13 cellular contexts compared by ENCODE assay signal in genomic region chr9:125989090-125989501, GRCh38.
"Had no signal": no experiment of that assay in that cellular context is flagged by ENCODE, and none has a peak within 500 bp of the region (broad histone marks: within the 10 kb centered on the region; RNA-seq: fewer than 3 reads in every experiment).

No MANE protein-coding gene starts in this region.

- H3K4me2 ChIP-seq: hepatocyte had no signal

- H3K4me3 ChIP-seq: hepatocyte, psoas muscle had no signal

- DNase-seq: activated CD4-positive, alpha-beta T cell treated with anti-CD3 and anti-CD28 coated beads, Interleukin-2, amount 10 ng/mL, durations not matched to agents 24 days and 14 days; activated CD4-positive, CD25-positive, alpha-beta regulatory T cell; activated CD8-positive, alpha-beta T cell treated with anti-CD3 and anti-CD28 coated beads for 36 hours; dermis blood vessel endothelial cell; effector memory CD4-positive, alpha-beta T cell; foreskin fibroblast; mammary epithelial cell; right cardiac atrium; stimulated activated CD4-positive, alpha-beta T cell treated with anti-CD3 and anti-CD28 coated beads, Interleukin-4, amount 100 ng/mL, for 4 hours; stimulated activated naive B cell treated with anti-CD40 and anti-IgM and Interleukin-4, amounts not matched to agents 10 μg/mL and 1 μg/mL and 100 μg/mL, for 72 hours had no signal

- H2AFZ ChIP-seq: hepatocyte had no signal

- H3K27me3 ChIP-seq: hepatocyte had no signal

- H3K79me2 ChIP-seq: hepatocyte had no signal

- ATAC-seq: activated CD8-positive, alpha-beta T cell treated with anti-CD3 and anti-CD28 coated beads for 36 hours; psoas muscle; right cardiac atrium; stimulated activated naive B cell treated with anti-CD40 and anti-IgM and Interleukin-4, amounts not matched to agents 10 μg/mL and 1 μg/mL and 100 μg/mL, for 72 hours; T-cell had no signal

- H3K4me1 ChIP-seq: psoas muscle had no signal

- H3K27ac ChIP-seq: hepatocyte, psoas muscle had no signal

- H3K9me3 ChIP-seq: psoas muscle had no signal
